Comparison of ENCODE assay signal across 25 cellular contexts in genomic region chr16:31003744-31004143, GRCh38.
"Had no signal": no experiment of that assay in that cellular context is flagged by ENCODE, and none has a peak within 500 bp of the region (broad histone marks: within the 10 kb centered on the region; RNA-seq: fewer than 3 reads in every experiment).

No MANE protein-coding gene starts in this region.

- H3K9me3 ChIP-seq: adrenal gland, MG63 had no signal

- H3K4me1 Mint-ChIP-seq: activated naive CD8-positive, alpha-beta T cell treated with anti-CD3 and anti-CD28 coated beads, Interleukin-2, amount 10 ng/mL, durations not matched to agents 7 days and 5 days had no signal

- H3K9me3 Mint-ChIP-seq: activated CD8-positive, alpha-beta T cell treated with anti-CD3 and anti-CD28 coated beads for 36 hours; activated naive CD8-positive, alpha-beta T cell treated with anti-CD3 and anti-CD28 coated beads, Interleukin-2, amount 10 ng/mL, durations not matched to agents 7 days and 5 days had no signal

- H3K4me3 Mint-ChIP-seq: activated CD8-positive, alpha-beta T cell treated with anti-CD3 and anti-CD28 coated beads for 36 hours; activated naive CD8-positive, alpha-beta T cell treated with anti-CD3 and anti-CD28 coated beads, Interleukin-2, amount 10 ng/mL, durations not matched to agents 7 days and 5 days had no signal

- H3K4me3 ChIP-seq: adrenal gland, MG63, SK-N-MC had no signal

- H3K36me3 ChIP-seq: adrenal gland, MG63 had no signal

- H3K36me3 Mint-ChIP-seq: activated naive CD8-positive, alpha-beta T cell treated with anti-CD3 and anti-CD28 coated beads, Interleukin-2, amount 10 ng/mL, durations not matched to agents 7 days and 5 days had no signal

- H3K27me3 Mint-ChIP-seq: activated CD8-positive, alpha-beta T cell treated with anti-CD3 and anti-CD28 coated beads for 36 hours had no signal

- H3K27ac ChIP-seq: adrenal gland, SK-N-MC had no signal

- H3K4me1 ChIP-seq: adrenal gland had no signal

- H3K27me3 ChIP-seq: MG63 had no signal

- DNase-seq: activated CD4-positive, alpha-beta T cell treated with anti-CD3 and anti-CD28 coated beads for 4 hours; activated CD8-positive, alpha-beta memory T cell treated with anti-CD3 and anti-CD28 coated beads, Interleukin-2, amount 50 U/mL, for 4 hours; activated CD8-positive, alpha-beta T cell treated with anti-CD3 and anti-CD28 coated beads for 36 hours; activated naive CD4-positive, alpha-beta T cell treated with anti-CD3 and anti-CD28 coated beads, Interleukin-2, amount 50 U/mL, for 16 hours; activated naive CD8-positive, alpha-beta T cell treated with anti-CD3 and anti-CD28 coated beads, Interleukin-2, amount 10 ng/mL, durations not matched to agents 7 days and 5 days; activated T-cell treated with anti-CD3 and anti-CD28 coated beads, Interleukin-2, amount 50 U/mL, for 1 hour; adrenal gland; anterior cingulate cortex; MG63; MV-4-11; NCI-H1092 treated with DMSO at 0.1 percent for 48 hours; NCI-H1436; NCI-H1694 treated with DMSO at 0.1 percent for 48 hours; NCI-H2029 treated with DMSO at 0.1 percent for 48 hours; NCI-H345; NCI-H510A; NCI-H526 treated with DMSO at 0.1 percent for 48 hours; NCI-H82; OCI-M1; RPMI8226; T-helper 1 cell had no signal

- H3K27ac Mint-ChIP-seq: activated CD8-positive, alpha-beta T cell treated with anti-CD3 and anti-CD28 coated beads for 36 hours; activated naive CD8-positive, alpha-beta T cell treated with anti-CD3 and anti-CD28 coated beads, Interleukin-2, amount 10 ng/mL, durations not matched to agents 7 days and 5 days had no signal

- ATAC-seq: activated CD4-positive, CD25-positive, alpha-beta regulatory T cell treated with anti-CD3 and anti-CD28 coated beads, Interleukin-2, amount 50 U/mL, for 24 hours; activated CD8-positive, alpha-beta T cell treated with anti-CD3 and anti-CD28 coated beads for 36 hours; Panc1; Right ventricle myocardium inferior had no signal
